Comparison of ENCODE assay signal across 18 cellular contexts in genomic region chr10:77669892-77670291, GRCh38. TPM values are rescaled to one million over a fixed set of nuclear protein-coding genes. Genes with fewer than 3 reads are reported as not detected.
A peak's percentile ranks its signal among the peaks of the same experiment; 100 is the strongest.
DNase-seq lines count a peak whose midpoint lies in the region; ATAC-seq and TF ChIP-seq lines count a peak whose summit lies in the region.
"Had no signal": no experiment of that assay in that cellular context is flagged by ENCODE, and none has a peak within 500 bp of the region (broad histone marks: within the 10 kb centered on the region; RNA-seq: fewer than 3 reads in every experiment).

No MANE protein-coding gene starts in this region.

- H2AFZ ChIP-seq in SK-N-SH (ENCODE audit: low read depth) = no peak overlapping the region
- no peak overlapping the region for H2AFZ ChIP-seq in OCI-LY3 (ENCODE audit: low read depth, low read length)

- no peaks in the 10 kb centered on the region for H4K20me1 ChIP-seq in SK-N-SH (ENCODE audit: insufficient read depth)
- no peaks in the 10 kb centered on the region for H4K20me1 ChIP-seq in OCI-LY3 (ENCODE audit: insufficient read depth, low read length)

- H3K9ac ChIP-seq in SK-N-SH = no peak overlapping the region
- H3K9ac ChIP-seq in OCI-LY3 (ENCODE audit: low read length) = peak overlapping the region; percentile 86

- H3K27ac ChIP-seq in SK-N-SH (ENCODE audit: low read depth in 2 of 2, low read length in 1 of 2) (no peak overlapping the region), OCI-LY3 (ENCODE audit: low read length) (peak overlapping the region; percentile 100)
- H3K27ac ChIP-seq: C4-2B, Peyer's patch had no signal

- ATAC-seq in SK-N-SH treated with all-trans-retinoic acid at 6 μM for 48 hours (0 out of 3 replicates have a peak, but pooled peaks have one; percentile 39), GM19397 (IDR thresholded peaks at IDR 0.05; ENCODE audit: unreplicated experiment) (no peak)

- H3K4me3 ChIP-seq in SK-N-SH (ENCODE audit: low read depth in 2 of 2, low read length in 1 of 2) = no peak overlapping the region
- no peak overlapping the region for H3K4me3 ChIP-seq in OCI-LY3 (ENCODE audit: low read length)
- H3K4me3 ChIP-seq in fibroblast of mammary gland (ENCODE audit: control insufficient read depth, low read depth, low read length) = no peak overlapping the region
- H3K4me3 ChIP-seq: Peyer's patch had no signal

- H3K4me2 ChIP-seq in SK-N-SH (no peak overlapping the region), OCI-LY3 (ENCODE audit: low read length) (no peak overlapping the region)

- CTCF ChIA-PET in SK-N-SH (lab: Yijun Ruan, JAX) = no interaction called here

- H3K79me2 ChIP-seq in SK-N-SH (ENCODE audit: insufficient read depth) = no peaks in the 10 kb centered on the region
- peaks cover 61% of the 10 kb centered on the region for H3K79me2 ChIP-seq in OCI-LY3 (ENCODE audit: low read length)

- DNase-seq in SK-N-SH (no peak), fibroblast of mammary gland (ENCODE audit: low read depth) (peak; percentile 14), T-helper 1 cell (no peak), ureter (ENCODE audit: low spot score) (no peak)
- DNase-seq in stimulated activated CD4-positive, alpha-beta T cell treated with anti-CD3 and anti-CD28 coated beads, Interleukin-4, amount 100 ng/mL, for 1 hour = no peak
- DNase-seq: GDM1, HFFc6, KBM-7, NCI-H1105, NCI-H187, NCI-H446, NCI-H748 treated with DMSO at 0.1 percent for 48 hours, Peyer's patch, SHP77 treated with DMSO at 0.1 percent for 48 hours had no signal

- no peaks in the 10 kb centered on the region for H3K9me2 ChIP-seq in SK-N-SH

- H3K4me1 ChIP-seq in SK-N-SH (ENCODE audit: control insufficient read depth in 1 of 2, insufficient read depth in 2 of 2, low read depth in 1 of 2, low read length in 1 of 2) (no peaks in the 10 kb centered on the region; a peak in 1 of 4 replicates), OCI-LY3 (ENCODE audit: low read length) (peaks cover 99% of the 10 kb centered on the region)
- H3K4me1 ChIP-seq: Peyer's patch had no signal

- no peaks in the 10 kb centered on the region for H3F3A ChIP-seq in SK-N-SH (replicated peaks; ENCODE audit: insufficient read depth)

- TF ChIP-seq RAD21 in SK-N-SH (IDR thresholded peaks at IDR 0.05; ENCODE audit: low read length) = no peak

- TF ChIP-seq CTCF in SK-N-SH (IDR thresholded peaks at IDR 0.05) (no peak), OCI-LY3 (IDR thresholded peaks at IDR 0.05; ENCODE audit: low read depth, low read length) (no peak), fibroblast of mammary gland (conservative IDR thresholded peaks at IDR 0.05; ENCODE audit: control insufficient read depth, insufficient read depth, low read depth, low read length) (no peak)

- no peaks in the 10 kb centered on the region for H3K27me3 ChIP-seq in SK-N-SH (ENCODE audit: insufficient read depth)
- no peaks in the 10 kb centered on the region for H3K27me3 ChIP-seq in OCI-LY3 (ENCODE audit: low read depth, low read length)
- H3K27me3 ChIP-seq: Peyer's patch had no signal

- no peak for TF ChIP-seq EP300 in SK-N-SH (IDR thresholded peaks at IDR 0.05; ENCODE audit: borderline replicate concordance in 1 of 2, low read depth in 1 of 2, low read length in 1 of 2)

- POLR2A ChIA-PET in SK-N-SH (lab: Yijun Ruan, JAX) = no interaction called here

- H3K36me3 ChIP-seq in SK-N-SH (replicated peaks in 1 of 2; ENCODE audit: control insufficient read depth in 1 of 2, insufficient read depth in 2 of 2, low read length in 1 of 2) = no peaks in the 10 kb centered on the region
- H3K36me3 ChIP-seq in OCI-LY3 (replicated peaks; ENCODE audit: low read depth, low read length) = peaks cover 52% of the 10 kb centered on the region
- H3K36me3 ChIP-seq: Peyer's patch had no signal

- H3K9me3 ChIP-seq in SK-N-SH (no peaks in the 10 kb centered on the region), OCI-LY3 (ENCODE audit: insufficient read depth, low read length) (no peaks in the 10 kb centered on the region)
- H3K9me3 ChIP-seq: Peyer's patch had no signal

TF ChIP-seq in SK-N-SH treated with all-trans-retinoic acid at 6 μM for 48 hours, 23 proteins besides CTCF, POLR2A, EP300 and RAD21 (continues in another document):
- TF ChIP-seq RARB (CRISPR knock-in tag; IDR thresholded peaks at IDR 0.05) (no peak), BACH2 (CRISPR knock-in tag; IDR thresholded peaks at IDR 0.05; ENCODE audit: borderline replicate concordance) (no peak), ISL1 (CRISPR knock-in tag; IDR thresholded peaks at IDR 0.05) (no peak), POU6F1 (CRISPR knock-in tag; IDR thresholded peaks at IDR 0.05; ENCODE audit: borderline replicate concordance, low read depth) (no peak), ZFP3 (CRISPR knock-in tag; IDR thresholded peaks at IDR 0.05) (no peak)

TF ChIP-seq in SK-N-SH, 30 proteins besides CTCF, POLR2A, EP300 and RAD21 (continues in another document):
- TF ChIP-seq GABPA (IDR thresholded peaks at IDR 0.05; ENCODE audit: low read depth) (no peak), TAF1 (IDR thresholded peaks at IDR 0.05; ENCODE audit: borderline replicate concordance, low read depth, low read length) (no peak), USF2 (IDR thresholded peaks at IDR 0.05; ENCODE audit: borderline replicate concordance, low read depth, low read length) (no peak), USF1 (IDR thresholded peaks at IDR 0.05; ENCODE audit: borderline replicate concordance, low read depth) (no peak), ELF1 (IDR thresholded peaks at IDR 0.05) (no peak), TCF12 (IDR thresholded peaks at IDR 0.05) (no peak), EZH2phosphoT487 (IDR thresholded peaks at IDR 0.05; ENCODE audit: borderline replicate concordance, low read depth) (no peak), IRF3 (IDR thresholded peaks at IDR 0.05; ENCODE audit: low read depth, low read length) (no peak), NRF1 (IDR thresholded peaks at IDR 0.05; ENCODE audit: low read depth, low read length) (no peak), FOXJ3 (CRISPR knock-in tag; IDR thresholded peaks at IDR 0.05) (no peak), SMC3 (IDR thresholded peaks at IDR 0.05; ENCODE audit: low read depth, low read length) (no peak), MAX (IDR thresholded peaks at IDR 0.05; ENCODE audit: low read depth) (no peak), REST (IDR thresholded peaks at IDR 0.05; ENCODE audit: low read depth, low read length) (no peak), POLR2AphosphoS5 (IDR thresholded peaks at IDR 0.05; ENCODE audit: low read depth, low read length) (no peak), GATA2 (CRISPR knock-in tag; IDR thresholded peaks at IDR 0.05) (no peak), NFIC (IDR thresholded peaks at IDR 0.05; ENCODE audit: borderline replicate concordance) (no peak), MXI1 (IDR thresholded peaks at IDR 0.05; ENCODE audit: low read depth, low read length) (no peak)

RNA-seq across cellular contexts. Expression of gene KCNMA1, which starts 32.3 kb away (rescaled TPM):
- polyA plus RNA-seq in SK-N-SH (2012; rRNA removed) = 81.2 and 107 TPM in 2 replicates
- 59.4 and 73.4 TPM in 2 replicates for polyA plus RNA-seq in SK-N-SH (2012; cell fraction: cytosol; rRNA removed)
- 144 and 177 TPM in 2 replicates for polyA plus RNA-seq in SK-N-SH (2012; cell fraction: nucleus; rRNA removed)
- 87.9 TPM for total RNA-seq in ureter
